Comparison of ENCODE assay signal across 8 cellular contexts in genomic region chr2:231960810-231961348, GRCh38. TPM values are rescaled to one million over a fixed set of nuclear protein-coding genes. Genes with fewer than 3 reads are reported as not detected.
DNase-seq lines count a peak whose midpoint lies in the region; ATAC-seq, FAIRE-seq and TF ChIP-seq lines count a peak whose summit lies in the region.

No MANE protein-coding gene starts in this region.

- H3K27ac Mint-ChIP-seq in activated naive CD4-positive, alpha-beta T cell treated with anti-CD3 and anti-CD28 coated beads, Interleukin-2, amount 50 U/mL, for 72 hours = peak overlapping the region; percentile 46 to 89

- peaks cover 0 to 6% of the 10 kb centered on the region in 2 donors for H3K4me1 ChIP-seq in kidney (ENCODE audit: control insufficient read depth in 1 of 2, insufficient read depth in 1 of 2, low read depth in 1 of 2, low read length in 2 of 2)
- H3K4me1 ChIP-seq in thyroid gland = peaks cover 20% of the 10 kb centered on the region in 2 donors

- intact Hi-C loops in Right ventricle myocardium inferior (cut with DNase I) = no loop called here
- intact Hi-C loops in cardiac septum (cut with DNase I) = loop anchor here (2.0 to 10.0 kb wide), 2 partner anchors 64 to 180 kb away; partner anchors contain the start of gene PDE6D
- intact Hi-C loops in kidney (cut with DNase I) = no loop called here
- intact Hi-C loops in thyroid gland (cut with DNase I) = no loop called here

- H3K9me3 ChIP-seq in kidney (ENCODE audit: control insufficient read depth in 1 of 2, low read length in 2 of 2) (no peaks in the 10 kb centered on the region), thyroid gland (no peaks in the 10 kb centered on the region)

- peak overlapping the region; percentile 51 to 71 for H3K27ac ChIP-seq in kidney (ENCODE audit: low read depth in 2 of 2, low read length in 2 of 2)
- peak overlapping the region in 2 of 3 donors; percentile 78 to 87 for H3K27ac ChIP-seq in thyroid gland

- H3K9ac ChIP-seq in kidney (ENCODE audit: low read length in 2 of 2) = peak overlapping the region; percentile 63 to 72

- no peaks in the 10 kb centered on the region for H3K9me3 Mint-ChIP-seq in activated naive CD4-positive, alpha-beta T cell treated with anti-CD3 and anti-CD28 coated beads, Interleukin-2, amount 50 U/mL, for 72 hours

- ATAC-seq in Right ventricle myocardium inferior (peak; percentile 30), HG03342 (IDR thresholded peaks at IDR 0.05; ENCODE audit: unreplicated experiment) (no peak), GM21723 (IDR thresholded peaks at IDR 0.05; ENCODE audit: unreplicated experiment) (no peak)
- no peak for ATAC-seq in activated naive CD4-positive, alpha-beta T cell treated with anti-CD3 and anti-CD28 coated beads, Interleukin-2, amount 50 U/mL, for 72 hours

- no peaks in the 10 kb centered on the region for H3K27me3 ChIP-seq in thyroid gland

- H3K36me3 ChIP-seq in kidney (ENCODE audit: control insufficient read depth in 1 of 2, insufficient read depth in 2 of 2, low read length in 2 of 2) = no peaks in the 10 kb centered on the region
- no peaks in the 10 kb centered on the region for H3K36me3 ChIP-seq in thyroid gland

- TF ChIP-seq POLR2A in thyroid gland (IDR thresholded peaks at IDR 0.05) = no peak

- H3K4me3 ChIP-seq in kidney (ENCODE audit: low read length in 2 of 2) (peak overlapping the region; percentile 88 to 90), thyroid gland (replicated peaks in 1 of 3) (peak overlapping the region; percentile 45 to 97 (median 79))

- 56 to 59% methylated on average over 18 of the region's 18 CpGs for WGBS in thyroid gland, 2 donors

- TF ChIP-seq CTCF in kidney (IDR thresholded peaks at IDR 0.05; ENCODE audit: borderline replicate concordance, extremely low read depth, insufficient read depth) (no peak), thyroid gland (IDR thresholded peaks at IDR 0.05) (no peak)

- DNase-seq in Right ventricle myocardium inferior (ENCODE audit: missing footprints) = no peak
- no peak for DNase-seq in cardiac septum (ENCODE audit: low spot score)
- DNase-seq in activated naive CD4-positive, alpha-beta T cell treated with anti-CD3 and anti-CD28 coated beads, Interleukin-2, amount 50 U/mL, for 72 hours (ENCODE audit: low spot score in 2 of 2) = peak in 1 of 2 donors; percentile 54
- no peak for DNase-seq in kidney
- no peak for DNase-seq in thyroid gland
- DNase-seq in NCI-H524 (lab: John Stamatoyannopoulos, UW) = no peak

- no peak for FAIRE-seq in kidney (lab: Jason Lieb, UNC)

- H3K36me3 Mint-ChIP-seq in activated naive CD4-positive, alpha-beta T cell treated with anti-CD3 and anti-CD28 coated beads, Interleukin-2, amount 50 U/mL, for 72 hours = peaks cover 14 to 21% of the 10 kb centered on the region in 2 donors

RNA-seq across cellular contexts. Expression of gene DIS3L2, which starts 0.6 kb away (rescaled TPM):
- total RNA-seq in Right ventricle myocardium inferior = 16.9 TPM
- total RNA-seq in cardiac septum = 18.6 TPM
- 10 to 100 TPM; 19.9 to 44.0 TPM for total RNA-seq in activated naive CD4-positive, alpha-beta T cell treated with anti-CD3 and anti-CD28 coated beads, Interleukin-2, amount 50 U/mL, for 72 hours
- 47.7 TPM for total RNA-seq in kidney
- 12.3 TPM for polyA plus RNA-seq in kidney (ENCODE audit: insufficient read depth, low read depth, low replicate concordance)
- 10 to 100 TPM; 42.2 to 68.7 (median 50.3) TPM for total RNA-seq in thyroid gland

RNA-seq across cellular contexts. Expression of gene NPPC, which starts 34.7 kb away (rescaled TPM):
- total RNA-seq in Right ventricle myocardium inferior = 16.1 TPM
- total RNA-seq in cardiac septum = 0.30 TPM
- total RNA-seq in activated naive CD4-positive, alpha-beta T cell treated with anti-CD3 and anti-CD28 coated beads, Interleukin-2, amount 50 U/mL, for 72 hours = under 1 TPM in 1 of 2 donors, not detected in 1; 0.41 TPM
- total RNA-seq in kidney = not detected
- not detected for polyA plus RNA-seq in kidney (ENCODE audit: insufficient read depth, low read depth, low replicate concordance)
- not detected for total RNA-seq in thyroid gland

Comparison
In these comparisons a context has a peak if more than half of its experiments do, and no peak if none do; other contexts are left out.
1. RNA of gene NPPC, which starts 34.7 kb away (total RNA-seq): 16.1 TPM in Right ventricle myocardium inferior (single experiment); 0.41 TPM in activated naive CD4-positive, alpha-beta T cell treated with anti-CD3 and anti-CD28 coated beads, Interleukin-2, amount 50 U/mL, for 72 hours, 0.30 TPM in cardiac septum (single experiment), not detected in kidney (single experiment) and not detected in thyroid gland; every median in the first group is over 10 times any median in the second.